2 cellular contexts compared by ENCODE assay signal in genomic region chr20:50574108-50574507, GRCh38.
TF ChIP-seq lines count a peak whose summit lies in the region.

No MANE protein-coding gene starts in this region.

TF ChIP-seq in liver, 16 proteins besides CTCF, POLR2A, EP300 and RAD21 (continued from another document):
- TF ChIP-seq, protein P1, sequence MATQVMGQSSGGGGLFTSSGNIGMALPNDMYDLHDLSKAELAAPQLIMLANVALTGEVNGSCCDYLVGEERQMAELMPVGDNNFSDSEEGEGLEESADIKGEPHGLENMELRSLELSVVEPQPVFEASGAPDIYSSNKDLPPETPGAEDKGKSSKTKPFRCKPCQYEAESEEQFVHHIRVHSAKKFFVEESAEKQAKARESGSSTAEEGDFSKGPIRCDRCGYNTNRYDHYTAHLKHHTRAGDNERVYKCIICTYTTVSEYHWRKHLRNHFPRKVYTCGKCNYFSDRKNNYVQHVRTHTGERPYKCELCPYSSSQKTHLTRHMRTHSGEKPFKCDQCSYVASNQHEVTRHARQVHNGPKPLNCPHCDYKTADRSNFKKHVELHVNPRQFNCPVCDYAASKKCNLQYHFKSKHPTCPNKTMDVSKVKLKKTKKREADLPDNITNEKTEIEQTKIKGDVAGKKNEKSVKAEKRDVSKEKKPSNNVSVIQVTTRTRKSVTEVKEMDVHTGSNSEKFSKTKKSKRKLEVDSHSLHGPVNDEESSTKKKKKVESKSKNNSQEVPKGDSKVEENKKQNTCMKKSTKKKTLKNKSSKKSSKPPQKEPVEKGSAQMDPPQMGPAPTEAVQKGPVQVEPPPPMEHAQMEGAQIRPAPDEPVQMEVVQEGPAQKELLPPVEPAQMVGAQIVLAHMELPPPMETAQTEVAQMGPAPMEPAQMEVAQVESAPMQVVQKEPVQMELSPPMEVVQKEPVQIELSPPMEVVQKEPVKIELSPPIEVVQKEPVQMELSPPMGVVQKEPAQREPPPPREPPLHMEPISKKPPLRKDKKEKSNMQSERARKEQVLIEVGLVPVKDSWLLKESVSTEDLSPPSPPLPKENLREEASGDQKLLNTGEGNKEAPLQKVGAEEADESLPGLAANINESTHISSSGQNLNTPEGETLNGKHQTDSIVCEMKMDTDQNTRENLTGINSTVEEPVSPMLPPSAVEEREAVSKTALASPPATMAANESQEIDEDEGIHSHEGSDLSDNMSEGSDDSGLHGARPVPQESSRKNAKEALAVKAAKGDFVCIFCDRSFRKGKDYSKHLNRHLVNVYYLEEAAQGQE (IDR thresholded peaks at IDR 0.05), result no peak
- no peak for TF ChIP-seq TAF1 (conservative IDR thresholded peaks at IDR 0.05)
- TF ChIP-seq GABPA (IDR thresholded peaks at IDR 0.05 in 1 of 2, conservative IDR thresholded peaks at IDR 0.05 in 1 of 2), result no peak

TF ChIP-seq in HepG2, 621 proteins besides CTCF, POLR2A, EP300 and RAD21 (continued from another document):
- no peak for TF ChIP-seq AHDC1 (CRISPR knock-in tag; IDR thresholded peaks at IDR 0.05; ENCODE audit: borderline replicate concordance)
- no peak for TF ChIP-seq GTF2F1 (IDR thresholded peaks at IDR 0.05; ENCODE audit: low read length)
- no peak for TF ChIP-seq NBN (conservative IDR thresholded peaks at IDR 0.05)
- TF ChIP-seq ATF4 (CRISPR knock-in tag; IDR thresholded peaks at IDR 0.05), result no peak
- no peak for TF ChIP-seq SYNCRIP (IDR thresholded peaks at IDR 0.05; ENCODE audit: insufficient read depth, low read depth, low read length)
- TF ChIP-seq ATF3 (CRISPR knock-in tag; IDR thresholded peaks at IDR 0.05), result no peak
- TF ChIP-seq TIGD3 (CRISPR knock-in tag; IDR thresholded peaks at IDR 0.05; ENCODE audit: borderline replicate concordance), result no peak
- TF ChIP-seq, protein P2, sequence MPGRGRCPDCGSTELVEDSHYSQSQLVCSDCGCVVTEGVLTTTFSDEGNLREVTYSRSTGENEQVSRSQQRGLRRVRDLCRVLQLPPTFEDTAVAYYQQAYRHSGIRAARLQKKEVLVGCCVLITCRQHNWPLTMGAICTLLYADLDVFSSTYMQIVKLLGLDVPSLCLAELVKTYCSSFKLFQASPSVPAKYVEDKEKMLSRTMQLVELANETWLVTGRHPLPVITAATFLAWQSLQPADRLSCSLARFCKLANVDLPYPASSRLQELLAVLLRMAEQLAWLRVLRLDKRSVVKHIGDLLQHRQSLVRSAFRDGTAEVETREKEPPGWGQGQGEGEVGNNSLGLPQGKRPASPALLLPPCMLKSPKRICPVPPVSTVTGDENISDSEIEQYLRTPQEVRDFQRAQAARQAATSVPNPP (CRISPR knock-in tag; IDR thresholded peaks at IDR 0.05), result no peak
- TF ChIP-seq, protein P3, sequence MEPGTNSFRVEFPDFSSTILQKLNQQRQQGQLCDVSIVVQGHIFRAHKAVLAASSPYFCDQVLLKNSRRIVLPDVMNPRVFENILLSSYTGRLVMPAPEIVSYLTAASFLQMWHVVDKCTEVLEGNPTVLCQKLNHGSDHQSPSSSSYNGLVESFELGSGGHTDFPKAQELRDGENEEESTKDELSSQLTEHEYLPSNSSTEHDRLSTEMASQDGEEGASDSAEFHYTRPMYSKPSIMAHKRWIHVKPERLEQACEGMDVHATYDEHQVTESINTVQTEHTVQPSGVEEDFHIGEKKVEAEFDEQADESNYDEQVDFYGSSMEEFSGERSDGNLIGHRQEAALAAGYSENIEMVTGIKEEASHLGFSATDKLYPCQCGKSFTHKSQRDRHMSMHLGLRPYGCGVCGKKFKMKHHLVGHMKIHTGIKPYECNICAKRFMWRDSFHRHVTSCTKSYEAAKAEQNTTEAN (CRISPR knock-in tag; conservative IDR thresholded peaks at IDR 0.05), result no peak
- TF ChIP-seq ZBTB14 (CRISPR knock-in tag; IDR thresholded peaks at IDR 0.05), result no peak
- TF ChIP-seq KMT2B (CRISPR knock-in tag; IDR thresholded peaks at IDR 0.05), result no peak
- no peak for TF ChIP-seq SNRNP70 (IDR thresholded peaks at IDR 0.05; ENCODE audit: low read depth, low read length)
TF ChIP-seq in HepG2: peak in this region for 0.
